ENCODE assay signal across 16 cellular contexts in genomic region chr11:7844521-7844920, GRCh38. TPM values are rescaled to one million over a fixed set of nuclear protein-coding genes. Genes with fewer than 3 reads are reported as not detected.
DNase-seq lines count a peak whose midpoint lies in the region; FAIRE-seq and TF ChIP-seq lines count a peak whose summit lies in the region.
"Had no signal": no experiment of that assay in that cellular context is flagged by ENCODE, and none has a peak within 500 bp of the region (broad histone marks: within the 10 kb centered on the region; RNA-seq: fewer than 3 reads in every experiment).

No MANE protein-coding gene starts in this region.

- TF ChIP-seq CTCF in astrocyte (IDR thresholded peaks at IDR 0.05; ENCODE audit: insufficient read depth, low read depth, low read length), result no peak

- H4K91ac ChIP-seq in mesenchymal stem cell (ENCODE audit: low read length), result no peak overlapping the region

- no peak for FAIRE-seq in astrocyte (lab: Jason Lieb, UNC)
- FAIRE-seq: K562 had no signal

- H3K4ac ChIP-seq in mesenchymal stem cell (ENCODE audit: low read depth in 1 of 2, low read length in 2 of 2), result no peak overlapping the region

- H3K79me1 ChIP-seq in mesenchymal stem cell (replicated peaks; ENCODE audit: low read length, poor library complexity, severe bottlenecking), result no peaks in the 10 kb centered on the region

- H3K4me3 Mint-ChIP-seq in astrocyte (ENCODE audit: unreplicated experiment), result no peak overlapping the region
- H3K4me3 Mint-ChIP-seq: CD4-positive, CD25-positive, alpha-beta regulatory T cell had no signal

- peak overlapping the region; percentile 44 for H3K4me2 ChIP-seq in BLaER1
- no peak overlapping the region for H3K4me2 ChIP-seq in astrocyte (ENCODE audit: low read length)
- no peak overlapping the region for H3K4me2 ChIP-seq in mesenchymal stem cell (ENCODE audit: low read length, poor library complexity, severe bottlenecking)

- H2BK12ac ChIP-seq in mesenchymal stem cell (ENCODE audit: low read length in 2 of 2), result no peak overlapping the region

- H3K4me3 ChIP-seq in BLaER1 (no peak overlapping the region), astrocyte (ENCODE audit: insufficient read depth, low read depth, low read length) (no peak overlapping the region), mesenchymal stem cell (ENCODE audit: insufficient read depth in 1 of 2, low read depth in 1 of 2, low read length in 2 of 2) (no peak overlapping the region)
- H3K4me3 ChIP-seq: K562 had no signal

- H3K18ac ChIP-seq in mesenchymal stem cell (ENCODE audit: low read depth in 1 of 2, low read length in 2 of 2), result no peak overlapping the region

- peak overlapping the region; percentile 36 for H2BK15ac ChIP-seq in mesenchymal stem cell (ENCODE audit: low read depth, poor library complexity, severe bottlenecking)

- H3K27me3 Mint-ChIP-seq in astrocyte (ENCODE audit: low read depth, unreplicated experiment), result no peaks in the 10 kb centered on the region
- H3K27me3 Mint-ChIP-seq: CD4-positive, CD25-positive, alpha-beta regulatory T cell had no signal

- H3K9ac ChIP-seq in BLaER1 (no peak overlapping the region), astrocyte (ENCODE audit: low read length) (no peak overlapping the region), mesenchymal stem cell (ENCODE audit: low read length) (no peak overlapping the region)

- peaks cover 19% of the 10 kb centered on the region; the same call in 1 of the 2 replicates for H3K9me3 ChIP-seq in BLaER1
- no peaks in the 10 kb centered on the region for H3K9me3 ChIP-seq in astrocyte (ENCODE audit: insufficient read depth, low read depth, low read length)
- H3K9me3 ChIP-seq in mesenchymal stem cell (ENCODE audit: control insufficient read depth, low read length), result no peaks in the 10 kb centered on the region

- H3K14ac ChIP-seq in mesenchymal stem cell (ENCODE audit: low read length in 2 of 2), result no peak overlapping the region

- H3K79me2 ChIP-seq in astrocyte (ENCODE audit: insufficient read depth, low read length), result no peaks in the 10 kb centered on the region

- H4K20me1 ChIP-seq in BLaER1 (no peaks in the 10 kb centered on the region), astrocyte (ENCODE audit: insufficient read depth, low read length) (no peaks in the 10 kb centered on the region)

- no peak overlapping the region for H2BK5ac ChIP-seq in mesenchymal stem cell (ENCODE audit: low read depth, low read length, poor library complexity, severe bottlenecking)

- H2AK5ac ChIP-seq in mesenchymal stem cell (ENCODE audit: low read length, severe bottlenecking), result no peak overlapping the region

- H2BK120ac ChIP-seq in mesenchymal stem cell (ENCODE audit: low read depth, low read length), result no peak overlapping the region

- H3K4me1 ChIP-seq in BLaER1, result peaks cover 32% of the 10 kb centered on the region
- H3K4me1 ChIP-seq in astrocyte (ENCODE audit: insufficient read depth, low read length), result no peaks in the 10 kb centered on the region
- no peaks in the 10 kb centered on the region for H3K4me1 ChIP-seq in mesenchymal stem cell (ENCODE audit: control insufficient read depth, insufficient read depth, low read depth, low read length)

- H3K36me3 Mint-ChIP-seq in astrocyte (ENCODE audit: low read depth, unreplicated experiment), result peaks cover 1% of the 10 kb centered on the region
- H3K36me3 Mint-ChIP-seq: CD4-positive, CD25-positive, alpha-beta regulatory T cell had no signal

- H3K27me3 ChIP-seq in BLaER1 (no peaks in the 10 kb centered on the region), astrocyte (ENCODE audit: insufficient read depth, low read length) (peaks cover 2% of the 10 kb centered on the region), mesenchymal stem cell (ENCODE audit: control insufficient read depth in 1 of 2, insufficient read depth in 1 of 2, low read length in 2 of 2) (peaks cover 0 to 20% of the 10 kb centered on the region in 2 experiments)

- no peak overlapping the region for H3K23ac ChIP-seq in mesenchymal stem cell (ENCODE audit: low read length in 2 of 2)

- H3K27ac ChIP-seq in BLaER1 (peak overlapping the region; percentile 28; the same call in 1 of the 2 replicates), astrocyte (ENCODE audit: low read depth, low read length) (no peak overlapping the region), mesenchymal stem cell (ENCODE audit: low read length, poor library complexity, severe bottlenecking) (no peak overlapping the region)
- H3K27ac ChIP-seq: 22Rv1, HL-60 had no signal

- no peaks in the 10 kb centered on the region for H3K9me3 Mint-ChIP-seq in astrocyte (ENCODE audit: unreplicated experiment)
- H3K9me3 Mint-ChIP-seq: CD4-positive, CD25-positive, alpha-beta regulatory T cell had no signal

- peaks cover 9% of the 10 kb centered on the region for H3K4me1 Mint-ChIP-seq in astrocyte (ENCODE audit: low read depth, unreplicated experiment)
- H3K4me1 Mint-ChIP-seq: CD4-positive, CD25-positive, alpha-beta regulatory T cell had no signal

- DNase-seq in ELF-1 (ENCODE audit: low read depth, low spot score) (peak; percentile 27), astrocyte (ENCODE audit: low read depth) (no peak), mesenchymal stem cell (no peak), SW 1271 (lab: John Stamatoyannopoulos, UW) (no peak), T-helper 9 cell (no peak), GOT3 (lab: John Stamatoyannopoulos, UW) (no peak), ureter (ENCODE audit: low spot score) (no peak)
- DNase-seq: CD4-positive, CD25-positive, alpha-beta regulatory T cell; GF-D8 had no signal

- no peak overlapping the region for H4K8ac ChIP-seq in mesenchymal stem cell (ENCODE audit: low read length)

- H3K27ac Mint-ChIP-seq in astrocyte (ENCODE audit: unreplicated experiment), result peak overlapping the region; percentile 64
- H3K27ac Mint-ChIP-seq: CD4-positive, CD25-positive, alpha-beta regulatory T cell had no signal

- H2AFZ ChIP-seq in astrocyte (ENCODE audit: low read depth, low read length), result no peak overlapping the region
- no peak overlapping the region for H2AFZ ChIP-seq in mesenchymal stem cell (ENCODE audit: low read depth, low read length)

- 100% methylated on average over 1 of the region's 1 CpG for WGBS in mesenchymal stem cell

- H3K36me3 ChIP-seq in BLaER1 (no peaks in the 10 kb centered on the region), astrocyte (ENCODE audit: insufficient read depth, low read length) (no peaks in the 10 kb centered on the region), mesenchymal stem cell (ENCODE audit: control insufficient read depth in 1 of 2, insufficient read depth in 2 of 2, low read depth in 1 of 2, low read length in 2 of 2) (no peaks in the 10 kb centered on the region)

RNA-seq across cellular contexts. Expression of gene OR5P3, which starts 13.9 kb away (rescaled TPM):
- total RNA-seq in astrocyte (0.60 and 0.93 TPM in 2 replicates), ureter (7.0 TPM)
- polyA plus RNA-seq in mesenchymal stem cell (2013, experiment 1 of 2), result not detected
- polyA plus RNA-seq in mesenchymal stem cell (2013, experiment 2 of 2), result not detected
- total RNA-seq: A673; CD4-positive, CD25-positive, alpha-beta regulatory T cell; H4; K562 had no signal
- polyA plus RNA-seq: BJ; CD4-positive, CD25-positive, alpha-beta regulatory T cell; K562 had no signal

RNA-seq across cellular contexts. Expression of gene OR5P2, which starts 47.8 kb away (rescaled TPM):
- total RNA-seq in astrocyte (1.2 and 1.4 TPM in 2 replicates), ureter (5.6 TPM)
- not detected for polyA plus RNA-seq in mesenchymal stem cell (2013, experiment 1 of 2)
- not detected for polyA plus RNA-seq in mesenchymal stem cell (2013, experiment 2 of 2)
- total RNA-seq: A673; CD4-positive, CD25-positive, alpha-beta regulatory T cell; H4; K562 had no signal
- polyA plus RNA-seq: CD4-positive, CD25-positive, alpha-beta regulatory T cell; K562 had no signal
